1 cellular context compared by ENCODE assay signal in the genomic region with DNA sequence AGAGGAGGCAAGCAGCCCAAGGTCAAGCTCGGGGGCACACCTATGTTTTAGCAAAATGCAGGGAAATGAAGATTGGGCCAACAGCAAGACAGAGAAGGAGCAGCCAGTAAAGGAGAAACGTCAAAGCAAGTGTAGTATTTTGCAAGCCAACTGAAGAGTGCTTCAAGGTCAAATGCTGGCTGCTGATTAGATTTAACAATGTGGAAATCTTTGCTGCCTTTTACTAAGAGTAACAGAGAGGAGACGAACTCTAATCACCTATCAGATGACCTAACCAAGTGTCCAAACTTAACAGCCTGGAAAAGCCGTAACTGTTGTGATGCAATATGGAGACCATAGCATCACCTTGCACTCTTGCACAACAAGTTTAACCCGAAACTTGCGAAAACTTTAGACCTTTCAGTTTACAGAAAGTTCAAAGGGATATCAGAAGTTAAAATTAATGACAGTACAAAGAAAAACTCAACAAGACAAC.
TF ChIP-seq lines count a peak whose summit lies in the region.

No MANE protein-coding gene starts in this region.

TF ChIP-seq in HepG2, 621 proteins besides CTCF, POLR2A, EP300 and RAD21 (continued from another document and continues in another):
- TF ChIP-seq, protein P1, sequence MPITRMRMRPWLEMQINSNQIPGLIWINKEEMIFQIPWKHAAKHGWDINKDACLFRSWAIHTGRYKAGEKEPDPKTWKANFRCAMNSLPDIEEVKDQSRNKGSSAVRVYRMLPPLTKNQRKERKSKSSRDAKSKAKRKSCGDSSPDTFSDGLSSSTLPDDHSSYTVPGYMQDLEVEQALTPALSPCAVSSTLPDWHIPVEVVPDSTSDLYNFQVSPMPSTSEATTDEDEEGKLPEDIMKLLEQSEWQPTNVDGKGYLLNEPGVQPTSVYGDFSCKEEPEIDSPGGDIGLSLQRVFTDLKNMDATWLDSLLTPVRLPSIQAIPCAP (CRISPR knock-in tag; IDR thresholded peaks at IDR 0.05; ENCODE audit: low read depth) = no peak
- 0 out of 2 replicates have a peak, but pooled peaks have one; percentile 28 for TF ChIP-seq ZNF33B (CRISPR knock-in tag; IDR thresholded peaks at IDR 0.05)
- TF ChIP-seq ATF7 (IDR thresholded peaks at IDR 0.05) = peak; percentile 92
- peak; percentile 83; the same call in 1 of the 2 replicates for TF ChIP-seq ATF7 (CRISPR knock-in tag; IDR thresholded peaks at IDR 0.05)
- TF ChIP-seq STAT5B (CRISPR knock-in tag; IDR thresholded peaks at IDR 0.05) = 0 out of 2 replicates have a peak, but pooled peaks have one; percentile 91
- TF ChIP-seq RFX1 (IDR thresholded peaks at IDR 0.05) = no peak
- no peak for TF ChIP-seq CHD4 (IDR thresholded peaks at IDR 0.05; ENCODE audit: borderline replicate concordance, low read length)
- peak; percentile 99 for TF ChIP-seq TCF7 (IDR thresholded peaks at IDR 0.05; ENCODE audit: low read depth)
- TF ChIP-seq EED (CRISPR knock-in tag; IDR thresholded peaks at IDR 0.05) = no peak
- TF ChIP-seq ELF4 (CRISPR knock-in tag; IDR thresholded peaks at IDR 0.05; ENCODE audit: borderline replicate concordance) = no peak
- TF ChIP-seq ZNF34 (CRISPR knock-in tag; IDR thresholded peaks at IDR 0.05; ENCODE audit: borderline replicate concordance) = peak; percentile 65; the same call in 1 of the 2 replicates
- TF ChIP-seq ZNF598 (CRISPR knock-in tag; IDR thresholded peaks at IDR 0.05; ENCODE audit: borderline replicate concordance) = no peak
- TF ChIP-seq ZNF878 (CRISPR knock-in tag; IDR thresholded peaks at IDR 0.05) = peak; percentile 87; the same call in 1 of the 2 replicates
- peak; percentile 61; the same call in 1 of the 2 replicates for TF ChIP-seq ATF7-NPFF (CRISPR knock-in tag; IDR thresholded peaks at IDR 0.05; ENCODE audit: low read depth)
- TF ChIP-seq ZNF788 (CRISPR knock-in tag; IDR thresholded peaks at IDR 0.05; ENCODE audit: borderline replicate concordance) = peak; percentile 63; the same call in 1 of the 2 replicates
- peak; percentile 98 for TF ChIP-seq NFKBIZ (CRISPR knock-in tag; IDR thresholded peaks at IDR 0.05)
- TF ChIP-seq, protein P2, sequence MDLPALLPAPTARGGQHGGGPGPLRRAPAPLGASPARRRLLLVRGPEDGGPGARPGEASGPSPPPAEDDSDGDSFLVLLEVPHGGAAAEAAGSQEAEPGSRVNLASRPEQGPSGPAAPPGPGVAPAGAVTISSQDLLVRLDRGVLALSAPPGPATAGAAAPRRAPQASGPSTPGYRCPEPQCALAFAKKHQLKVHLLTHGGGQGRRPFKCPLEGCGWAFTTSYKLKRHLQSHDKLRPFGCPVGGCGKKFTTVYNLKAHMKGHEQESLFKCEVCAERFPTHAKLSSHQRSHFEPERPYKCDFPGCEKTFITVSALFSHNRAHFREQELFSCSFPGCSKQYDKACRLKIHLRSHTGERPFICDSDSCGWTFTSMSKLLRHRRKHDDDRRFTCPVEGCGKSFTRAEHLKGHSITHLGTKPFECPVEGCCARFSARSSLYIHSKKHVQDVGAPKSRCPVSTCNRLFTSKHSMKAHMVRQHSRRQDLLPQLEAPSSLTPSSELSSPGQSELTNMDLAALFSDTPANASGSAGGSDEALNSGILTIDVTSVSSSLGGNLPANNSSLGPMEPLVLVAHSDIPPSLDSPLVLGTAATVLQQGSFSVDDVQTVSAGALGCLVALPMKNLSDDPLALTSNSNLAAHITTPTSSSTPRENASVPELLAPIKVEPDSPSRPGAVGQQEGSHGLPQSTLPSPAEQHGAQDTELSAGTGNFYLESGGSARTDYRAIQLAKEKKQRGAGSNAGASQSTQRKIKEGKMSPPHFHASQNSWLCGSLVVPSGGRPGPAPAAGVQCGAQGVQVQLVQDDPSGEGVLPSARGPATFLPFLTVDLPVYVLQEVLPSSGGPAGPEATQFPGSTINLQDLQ (CRISPR knock-in tag; IDR thresholded peaks at IDR 0.05) = no peak
- TF ChIP-seq IKZF1 (IDR thresholded peaks at IDR 0.05) = no peak
- TF ChIP-seq, protein P3, sequence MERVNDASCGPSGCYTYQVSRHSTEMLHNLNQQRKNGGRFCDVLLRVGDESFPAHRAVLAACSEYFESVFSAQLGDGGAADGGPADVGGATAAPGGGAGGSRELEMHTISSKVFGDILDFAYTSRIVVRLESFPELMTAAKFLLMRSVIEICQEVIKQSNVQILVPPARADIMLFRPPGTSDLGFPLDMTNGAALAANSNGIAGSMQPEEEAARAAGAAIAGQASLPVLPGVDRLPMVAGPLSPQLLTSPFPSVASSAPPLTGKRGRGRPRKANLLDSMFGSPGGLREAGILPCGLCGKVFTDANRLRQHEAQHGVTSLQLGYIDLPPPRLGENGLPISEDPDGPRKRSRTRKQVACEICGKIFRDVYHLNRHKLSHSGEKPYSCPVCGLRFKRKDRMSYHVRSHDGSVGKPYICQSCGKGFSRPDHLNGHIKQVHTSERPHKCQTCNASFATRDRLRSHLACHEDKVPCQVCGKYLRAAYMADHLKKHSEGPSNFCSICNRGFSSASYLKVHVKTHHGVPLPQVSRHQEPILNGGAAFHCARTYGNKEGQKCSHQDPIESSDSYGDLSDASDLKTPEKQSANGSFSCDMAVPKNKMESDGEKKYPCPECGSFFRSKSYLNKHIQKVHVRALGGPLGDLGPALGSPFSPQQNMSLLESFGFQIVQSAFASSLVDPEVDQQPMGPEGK (CRISPR knock-in tag; IDR thresholded peaks at IDR 0.05) = peak; percentile 65; the same call in 1 of the 2 replicates
- TF ChIP-seq, protein P4, sequence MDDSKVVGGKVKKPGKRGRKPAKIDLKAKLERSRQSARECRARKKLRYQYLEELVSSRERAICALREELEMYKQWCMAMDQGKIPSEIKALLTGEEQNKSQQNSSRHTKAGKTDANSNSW (CRISPR knock-in tag; IDR thresholded peaks at IDR 0.05; ENCODE audit: borderline replicate concordance) = no peak
- peak; percentile 86 for TF ChIP-seq PPARG (CRISPR knock-in tag; conservative IDR thresholded peaks at IDR 0.05)
- TF ChIP-seq FOXA1 (IDR thresholded peaks at IDR 0.05) = no peak
- TF ChIP-seq FOXA1 (CRISPR knock-in tag; IDR thresholded peaks at IDR 0.05) = peak; percentile 89
- no peak for TF ChIP-seq NFE2L1 (CRISPR knock-in tag; IDR thresholded peaks at IDR 0.05; ENCODE audit: borderline replicate concordance)
- TF ChIP-seq, protein P5, sequence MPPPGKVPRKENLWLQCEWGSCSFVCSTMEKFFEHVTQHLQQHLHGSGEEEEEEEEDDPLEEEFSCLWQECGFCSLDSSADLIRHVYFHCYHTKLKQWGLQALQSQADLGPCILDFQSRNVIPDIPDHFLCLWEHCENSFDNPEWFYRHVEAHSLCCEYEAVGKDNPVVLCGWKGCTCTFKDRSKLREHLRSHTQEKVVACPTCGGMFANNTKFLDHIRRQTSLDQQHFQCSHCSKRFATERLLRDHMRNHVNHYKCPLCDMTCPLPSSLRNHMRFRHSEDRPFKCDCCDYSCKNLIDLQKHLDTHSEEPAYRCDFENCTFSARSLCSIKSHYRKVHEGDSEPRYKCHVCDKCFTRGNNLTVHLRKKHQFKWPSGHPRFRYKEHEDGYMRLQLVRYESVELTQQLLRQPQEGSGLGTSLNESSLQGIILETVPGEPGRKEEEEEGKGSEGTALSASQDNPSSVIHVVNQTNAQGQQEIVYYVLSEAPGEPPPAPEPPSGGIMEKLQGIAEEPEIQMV (CRISPR knock-in tag; IDR thresholded peaks at IDR 0.05; ENCODE audit: low read depth) = peak; percentile 51; the same call in 1 of the 2 replicates
- TF ChIP-seq SUZ12 (IDR thresholded peaks at IDR 0.05; ENCODE audit: low read depth, low read length) = no peak
- TF ChIP-seq ZNF484 (CRISPR knock-in tag; IDR thresholded peaks at IDR 0.05; ENCODE audit: borderline replicate concordance, low read depth) = no peak
- TF ChIP-seq MIER3 (CRISPR knock-in tag; IDR thresholded peaks at IDR 0.05; ENCODE audit: borderline replicate concordance) = peak; percentile 99
- TF ChIP-seq NKX3-1 (CRISPR knock-in tag; IDR thresholded peaks at IDR 0.05) = no peak
- TF ChIP-seq POGZ (CRISPR knock-in tag; IDR thresholded peaks at IDR 0.05) = peak; percentile 96
- TF ChIP-seq, protein P6, sequence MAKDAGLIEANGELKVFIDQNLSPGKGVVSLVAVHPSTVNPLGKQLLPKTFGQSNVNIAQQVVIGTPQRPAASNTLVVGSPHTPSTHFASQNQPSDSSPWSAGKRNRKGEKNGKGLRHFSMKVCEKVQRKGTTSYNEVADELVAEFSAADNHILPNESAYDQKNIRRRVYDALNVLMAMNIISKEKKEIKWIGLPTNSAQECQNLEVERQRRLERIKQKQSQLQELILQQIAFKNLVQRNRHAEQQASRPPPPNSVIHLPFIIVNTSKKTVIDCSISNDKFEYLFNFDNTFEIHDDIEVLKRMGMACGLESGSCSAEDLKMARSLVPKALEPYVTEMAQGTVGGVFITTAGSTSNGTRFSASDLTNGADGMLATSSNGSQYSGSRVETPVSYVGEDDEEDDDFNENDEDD (CRISPR knock-in tag; IDR thresholded peaks at IDR 0.05; ENCODE audit: borderline replicate concordance) = peak; percentile 46; the same call in 1 of the 2 replicates
- TF ChIP-seq, protein P7, sequence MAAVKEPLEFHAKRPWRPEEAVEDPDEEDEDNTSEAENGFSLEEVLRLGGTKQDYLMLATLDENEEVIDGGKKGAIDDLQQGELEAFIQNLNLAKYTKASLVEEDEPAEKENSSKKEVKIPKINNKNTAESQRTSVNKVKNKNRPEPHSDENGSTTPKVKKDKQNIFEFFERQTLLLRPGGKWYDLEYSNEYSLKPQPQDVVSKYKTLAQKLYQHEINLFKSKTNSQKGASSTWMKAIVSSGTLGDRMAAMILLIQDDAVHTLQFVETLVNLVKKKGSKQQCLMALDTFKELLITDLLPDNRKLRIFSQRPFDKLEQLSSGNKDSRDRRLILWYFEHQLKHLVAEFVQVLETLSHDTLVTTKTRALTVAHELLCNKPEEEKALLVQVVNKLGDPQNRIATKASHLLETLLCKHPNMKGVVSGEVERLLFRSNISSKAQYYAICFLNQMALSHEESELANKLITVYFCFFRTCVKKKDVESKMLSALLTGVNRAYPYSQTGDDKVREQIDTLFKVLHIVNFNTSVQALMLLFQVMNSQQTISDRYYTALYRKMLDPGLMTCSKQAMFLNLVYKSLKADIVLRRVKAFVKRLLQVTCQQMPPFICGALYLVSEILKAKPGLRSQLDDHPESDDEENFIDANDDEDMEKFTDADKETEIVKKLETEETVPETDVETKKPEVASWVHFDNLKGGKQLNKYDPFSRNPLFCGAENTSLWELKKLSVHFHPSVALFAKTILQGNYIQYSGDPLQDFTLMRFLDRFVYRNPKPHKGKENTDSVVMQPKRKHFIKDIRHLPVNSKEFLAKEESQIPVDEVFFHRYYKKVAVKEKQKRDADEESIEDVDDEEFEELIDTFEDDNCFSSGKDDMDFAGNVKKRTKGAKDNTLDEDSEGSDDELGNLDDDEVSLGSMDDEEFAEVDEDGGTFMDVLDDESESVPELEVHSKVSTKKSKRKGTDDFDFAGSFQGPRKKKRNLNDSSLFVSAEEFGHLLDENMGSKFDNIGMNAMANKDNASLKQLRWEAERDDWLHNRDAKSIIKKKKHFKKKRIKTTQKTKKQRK (IDR thresholded peaks at IDR 0.05; ENCODE audit: low read length) = no peak
- TF ChIP-seq MEF2D (CRISPR knock-in tag; IDR thresholded peaks at IDR 0.05) = peak; percentile 94
- TF ChIP-seq ZSCAN30 (CRISPR knock-in tag; IDR thresholded peaks at IDR 0.05) = no peak
- TF ChIP-seq KDM6A (CRISPR knock-in tag; IDR thresholded peaks at IDR 0.05; ENCODE audit: low read depth) = peak; percentile 96
- TF ChIP-seq, protein P8, sequence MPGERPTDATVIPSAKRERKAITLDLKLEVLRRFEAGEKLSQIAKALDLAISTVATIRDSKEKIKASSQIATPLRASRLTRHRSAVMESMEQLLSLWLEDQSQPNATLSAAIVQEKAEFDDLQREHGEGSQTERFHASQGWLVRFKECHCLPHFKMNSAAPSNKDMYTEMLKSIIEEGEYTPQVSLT (CRISPR knock-in tag; IDR thresholded peaks at IDR 0.05; ENCODE audit: borderline replicate concordance, low read depth) = no peak
- TF ChIP-seq, protein P9, sequence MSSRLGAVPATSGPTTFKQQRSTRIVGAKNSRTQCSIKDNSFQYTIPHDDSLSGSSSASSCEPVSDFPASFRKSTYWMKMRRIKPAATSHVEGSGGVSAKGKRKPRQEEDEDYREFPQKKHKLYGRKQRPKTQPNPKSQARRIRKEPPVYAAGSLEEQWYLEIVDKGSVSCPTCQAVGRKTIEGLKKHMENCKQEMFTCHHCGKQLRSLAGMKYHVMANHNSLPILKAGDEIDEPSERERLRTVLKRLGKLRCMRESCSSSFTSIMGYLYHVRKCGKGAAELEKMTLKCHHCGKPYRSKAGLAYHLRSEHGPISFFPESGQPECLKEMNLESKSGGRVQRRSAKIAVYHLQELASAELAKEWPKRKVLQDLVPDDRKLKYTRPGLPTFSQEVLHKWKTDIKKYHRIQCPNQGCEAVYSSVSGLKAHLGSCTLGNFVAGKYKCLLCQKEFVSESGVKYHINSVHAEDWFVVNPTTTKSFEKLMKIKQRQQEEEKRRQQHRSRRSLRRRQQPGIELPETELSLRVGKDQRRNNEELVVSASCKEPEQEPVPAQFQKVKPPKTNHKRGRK (CRISPR knock-in tag; IDR thresholded peaks at IDR 0.05) = no peak
- TF ChIP-seq MYC (CRISPR knock-in tag; IDR thresholded peaks at IDR 0.05; ENCODE audit: borderline replicate concordance) = no peak
- TF ChIP-seq ZNF570 (CRISPR knock-in tag; IDR thresholded peaks at IDR 0.05; ENCODE audit: borderline replicate concordance) = no peak
- TF ChIP-seq MATR3 (CRISPR knock-in tag; IDR thresholded peaks at IDR 0.05) = no peak
- peak; percentile 100 for TF ChIP-seq CEBPG (CRISPR knock-in tag; IDR thresholded peaks at IDR 0.05)
- peak; percentile 62; the same call in 1 of the 2 replicates for TF ChIP-seq KMT2B (CRISPR knock-in tag; IDR thresholded peaks at IDR 0.05)
- no peak for TF ChIP-seq ZC3H4 (CRISPR knock-in tag; IDR thresholded peaks at IDR 0.05; ENCODE audit: borderline replicate concordance)
- peak; percentile 35 for TF ChIP-seq YY1 (IDR thresholded peaks at IDR 0.05; ENCODE audit: insufficient read depth, insufficient replicate concordance, low read depth, low read length)
